Comparison of ENCODE assay signal across 18 cellular contexts in the genomic region with DNA sequence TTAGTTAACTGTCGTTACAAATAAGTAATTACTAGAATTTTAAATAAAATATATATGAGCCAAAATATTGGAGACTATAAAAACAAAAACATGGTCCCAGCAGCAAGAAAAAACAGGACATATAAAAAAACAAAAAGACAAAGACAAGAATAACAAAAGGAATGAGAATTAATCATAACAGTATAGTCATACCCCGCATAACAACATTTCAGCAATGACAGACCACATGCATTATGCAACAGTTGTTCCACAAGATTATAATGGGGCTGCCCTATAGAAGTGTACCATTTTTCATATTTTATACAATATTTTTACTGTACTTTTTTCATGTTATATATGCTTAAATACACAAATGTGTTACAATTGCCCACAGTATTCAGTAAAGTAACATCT. TPM values are rescaled to one million over a fixed set of nuclear protein-coding genes. Genes with fewer than 3 reads are reported as not detected.
DNase-seq lines count a peak whose midpoint lies in the region.
"Had no signal": no experiment of that assay in that cellular context is flagged by ENCODE, and none has a peak within 500 bp of the region (broad histone marks: within the 10 kb centered on the region; RNA-seq: fewer than 3 reads in every experiment).

No MANE protein-coding gene starts in this region.

- DNase-seq in HS-5 (ENCODE audit: low read depth) (peak; percentile 38), RKO (ENCODE audit: low spot score) (peak; percentile 28), fibroblast of gingiva (ENCODE audit: low read depth) (peak; percentile 23), AG08396 (ENCODE audit: low spot score) (no peak), NCI-H2029 (lab: John Stamatoyannopoulos, UW) (no peak), retina (no peak)
- DNase-seq: activated CD8-positive, alpha-beta memory T cell treated with anti-CD3 and anti-CD28 coated beads, Interleukin-2, amount 10 ng/mL, durations not matched to agents 7 days and 5 days; Calu3; colonic mucosa; heart right ventricle; left colon; NCI-H1417 treated with DMSO at 0.1 percent for 48 hours; NCI-H510A treated with DMSO at 0.1 percent for 48 hours; SHP77 treated with DMSO at 0.1 percent for 48 hours; small intestine had no signal

- H3K4me2 ChIP-seq in skeletal muscle satellite cell (ENCODE audit: low read length) = peak overlapping the region; percentile 48

- H3K4me3 ChIP-seq in skeletal muscle satellite cell (ENCODE audit: low read length) = no peak overlapping the region
- H3K4me3 ChIP-seq: colonic mucosa, heart right ventricle, thoracic aorta had no signal

- H3K9ac ChIP-seq in skeletal muscle satellite cell (ENCODE audit: low read depth, low read length) = no peak overlapping the region

- no peaks in the 10 kb centered on the region for H3K9me3 ChIP-seq in skeletal muscle satellite cell (replicated peaks; ENCODE audit: low read length)
- H3K9me3 ChIP-seq: colonic mucosa, heart right ventricle, thoracic aorta had no signal

- peaks cover 15% of the 10 kb centered on the region for H3K4me1 ChIP-seq in skeletal muscle satellite cell (ENCODE audit: control insufficient read depth, insufficient read depth, low read length)
- H3K4me1 ChIP-seq: colonic mucosa had no signal

- H3K27me3 ChIP-seq in skeletal muscle satellite cell (ENCODE audit: control insufficient read depth, insufficient read depth, low read length) = no peaks in the 10 kb centered on the region
- H3K27me3 ChIP-seq: colonic mucosa, heart right ventricle had no signal

- H3K36me3 ChIP-seq in skeletal muscle satellite cell (ENCODE audit: insufficient read depth, low read length) = peaks cover 5% of the 10 kb centered on the region
- H3K36me3 ChIP-seq: colonic mucosa had no signal

RNA-seq across cellular contexts. Expression of gene HLTF, which starts 5.6 kb away (rescaled TPM):
- 30.7 and 31.7 TPM in 2 replicates for total RNA-seq in skeletal muscle satellite cell (2012; rRNA removed)
- total RNA-seq: HT-29 had no signal

RNA-seq across cellular contexts. Expression of gene HPS3, which starts 48.7 kb away (rescaled TPM):
- total RNA-seq in skeletal muscle satellite cell (2012; rRNA removed) = 22.5 and 30.4 TPM in 2 replicates

Comparison
In these comparisons a context has a peak if more than half of its experiments do, and no peak if none do; other contexts are left out.
1. DNase-seq: peak in HS-5 (single experiment), RKO (single experiment) and fibroblast of gingiva (single experiment); none in AG08396 (single experiment), NCI-H2029 (single experiment) and retina (single experiment).